Comparison of ENCODE assay signal across 10 cellular contexts in the genomic region with DNA sequence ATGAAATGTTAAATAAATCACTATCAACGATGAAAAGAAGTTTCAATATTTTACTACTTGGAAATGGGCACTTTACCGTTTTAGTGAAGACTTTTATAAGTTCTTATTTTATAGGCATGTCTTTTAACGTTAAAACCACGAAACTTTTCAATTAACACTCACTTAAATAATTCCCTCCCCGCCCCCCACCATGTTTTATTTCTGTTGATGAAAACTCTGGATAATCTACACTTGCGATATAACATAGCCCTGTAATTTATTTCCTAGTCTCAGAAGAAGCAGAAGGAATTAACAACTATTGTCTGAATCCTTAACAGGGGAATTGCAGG. TPM values are rescaled to one million over a fixed set of nuclear protein-coding genes. Genes with fewer than 3 reads are reported as not detected.
DNase-seq lines count a peak whose midpoint lies in the region; ATAC-seq, FAIRE-seq and TF ChIP-seq lines count a peak whose summit lies in the region.
"Had no signal": no experiment of that assay in that cellular context is flagged by ENCODE, and none has a peak within 500 bp of the region (broad histone marks: within the 10 kb centered on the region; RNA-seq: fewer than 3 reads in every experiment).

No MANE protein-coding gene starts in this region.

- H3K27ac Mint-ChIP-seq in stimulated activated effector memory CD8-positive, alpha-beta T cell treated with anti-CD3 and anti-CD28 coated beads, Interleukin-12 subunit alpha, Interleukin-12 subunit beta, amount 100 ng/mL, for 72 hours, result peak overlapping the region; percentile 68

- H3K9me3 ChIP-seq in HUES6 (ENCODE audit: control insufficient read depth, insufficient read depth, low read depth, low read length) (peaks cover 5% of the 10 kb centered on the region; the same call in 1 of the 2 replicates), ascending aorta (peaks cover 4 to 58% of the 10 kb centered on the region in 2 donors), kidney (ENCODE audit: control insufficient read depth in 1 of 2, low read length in 2 of 2) (peaks cover 2 to 14% of the 10 kb centered on the region in 2 donors)

- intact Hi-C loops in ascending aorta (cut with DNase I), result no loop called here
- intact Hi-C loops in kidney (cut with DNase I), result no loop called here

- DNase-seq in ascending aorta (ENCODE audit: low spot score in 2 of 2), result no peak
- DNase-seq in kidney, result no peak
- no peak for DNase-seq in stimulated activated effector memory CD8-positive, alpha-beta T cell treated with anti-CD3 and anti-CD28 coated beads, Interleukin-12 subunit alpha, Interleukin-12 subunit beta, amount 100 ng/mL, for 72 hours (ENCODE audit: low spot score in 2 of 2)
- no peak for DNase-seq in SKM-1 treated with dmso at 0.1 percent for 144 hours (lab: John Stamatoyannopoulos, UW; ENCODE audit: unreplicated experiment)
- no peak for DNase-seq in amygdala (lab: John Stamatoyannopoulos, UW)
- DNase-seq in foreskin melanocyte, result no peak
- DNase-seq: T1000 had no signal

- no peak for ATAC-seq in stimulated activated effector memory CD8-positive, alpha-beta T cell treated with anti-CD3 and anti-CD28 coated beads, Interleukin-12 subunit alpha, Interleukin-12 subunit beta, amount 100 ng/mL, for 72 hours
- ATAC-seq in HG03565 (IDR thresholded peaks at IDR 0.05; ENCODE audit: unreplicated experiment), result no peak

- H3K4me3 Mint-ChIP-seq in stimulated activated effector memory CD8-positive, alpha-beta T cell treated with anti-CD3 and anti-CD28 coated beads, Interleukin-12 subunit alpha, Interleukin-12 subunit beta, amount 100 ng/mL, for 72 hours, result peak overlapping the region; percentile 76

- H3K4me3 ChIP-seq in HUES6 (ENCODE audit: low read depth, low read length) (peak overlapping the region; percentile 91), ascending aorta (peak overlapping the region; percentile 56 to 59), kidney (ENCODE audit: low read length in 2 of 2) (peak overlapping the region; percentile 84 to 95)

- H3K36me3 Mint-ChIP-seq in stimulated activated effector memory CD8-positive, alpha-beta T cell treated with anti-CD3 and anti-CD28 coated beads, Interleukin-12 subunit alpha, Interleukin-12 subunit beta, amount 100 ng/mL, for 72 hours, result peaks cover 4% of the 10 kb centered on the region

- TF ChIP-seq CTCF in ascending aorta (IDR thresholded peaks at IDR 0.05) (no peak), kidney (IDR thresholded peaks at IDR 0.05; ENCODE audit: borderline replicate concordance, extremely low read depth, insufficient read depth) (no peak)

- FAIRE-seq in kidney (lab: Jason Lieb, UNC), result no peak

- H3K27me3 ChIP-seq in HUES6 (ENCODE audit: control insufficient read depth, insufficient read depth, low read length) (no peaks in the 10 kb centered on the region), ascending aorta (no peaks in the 10 kb centered on the region)

- H3K4me1 ChIP-seq in HUES6 (ENCODE audit: control insufficient read depth, insufficient read depth, low read length) (no peaks in the 10 kb centered on the region), ascending aorta (no peaks in the 10 kb centered on the region), kidney (ENCODE audit: control insufficient read depth in 1 of 2, insufficient read depth in 1 of 2, low read depth in 1 of 2, low read length in 2 of 2) (peaks cover 0 to 3% of the 10 kb centered on the region in 2 donors)

- peaks cover 7% of the 10 kb centered on the region for H3K4me1 Mint-ChIP-seq in stimulated activated effector memory CD8-positive, alpha-beta T cell treated with anti-CD3 and anti-CD28 coated beads, Interleukin-12 subunit alpha, Interleukin-12 subunit beta, amount 100 ng/mL, for 72 hours

- peaks cover 14% of the 10 kb centered on the region for H3K9me3 Mint-ChIP-seq in stimulated activated effector memory CD8-positive, alpha-beta T cell treated with anti-CD3 and anti-CD28 coated beads, Interleukin-12 subunit alpha, Interleukin-12 subunit beta, amount 100 ng/mL, for 72 hours

- no peaks in the 10 kb centered on the region for H3K36me3 ChIP-seq in HUES6 (ENCODE audit: control insufficient read depth, insufficient read depth, low read length)
- no peaks in the 10 kb centered on the region for H3K36me3 ChIP-seq in ascending aorta
- H3K36me3 ChIP-seq in kidney (ENCODE audit: control insufficient read depth in 1 of 2, insufficient read depth in 2 of 2, low read length in 2 of 2), result no peaks in the 10 kb centered on the region

- H3K27ac ChIP-seq in HUES6 (ENCODE audit: low read depth, low read length) (no peak overlapping the region), ascending aorta (no peak overlapping the region), kidney (ENCODE audit: low read depth in 2 of 2, low read length in 2 of 2) (no peak overlapping the region)
- H3K27ac ChIP-seq: KMS-11 had no signal

- H3K9ac ChIP-seq in HUES6 (ENCODE audit: low read length) (no peak overlapping the region), kidney (ENCODE audit: low read length in 2 of 2) (no peak overlapping the region)
- H3K9ac ChIP-seq: KMS-11 had no signal

RNA-seq across cellular contexts. Expression of a gene that starts 0.3 kb away (rescaled TPM):
- not detected for total RNA-seq in ascending aorta
- 4.9 TPM for total RNA-seq in kidney
- 2.8 TPM for polyA plus RNA-seq in kidney (ENCODE audit: insufficient read depth, low read depth, low replicate concordance)

RNA-seq across cellular contexts. Expression of a gene that starts 45.3 kb away (rescaled TPM):
- total RNA-seq in ascending aorta (0.11 TPM), kidney (8.5 TPM)
- polyA plus RNA-seq in kidney (ENCODE audit: insufficient read depth, low read depth, low replicate concordance), result 3.4 TPM

RNA-seq across cellular contexts. Expression of a gene that starts 46.5 kb away (rescaled TPM):
- total RNA-seq in ascending aorta, result 2.1 TPM
- total RNA-seq in kidney, result 8.4 TPM
- polyA plus RNA-seq in kidney (ENCODE audit: insufficient read depth, low read depth, low replicate concordance), result 2.0 TPM
